Comparison of ENCODE assay signal across 8 cellular contexts in the genomic region with DNA sequence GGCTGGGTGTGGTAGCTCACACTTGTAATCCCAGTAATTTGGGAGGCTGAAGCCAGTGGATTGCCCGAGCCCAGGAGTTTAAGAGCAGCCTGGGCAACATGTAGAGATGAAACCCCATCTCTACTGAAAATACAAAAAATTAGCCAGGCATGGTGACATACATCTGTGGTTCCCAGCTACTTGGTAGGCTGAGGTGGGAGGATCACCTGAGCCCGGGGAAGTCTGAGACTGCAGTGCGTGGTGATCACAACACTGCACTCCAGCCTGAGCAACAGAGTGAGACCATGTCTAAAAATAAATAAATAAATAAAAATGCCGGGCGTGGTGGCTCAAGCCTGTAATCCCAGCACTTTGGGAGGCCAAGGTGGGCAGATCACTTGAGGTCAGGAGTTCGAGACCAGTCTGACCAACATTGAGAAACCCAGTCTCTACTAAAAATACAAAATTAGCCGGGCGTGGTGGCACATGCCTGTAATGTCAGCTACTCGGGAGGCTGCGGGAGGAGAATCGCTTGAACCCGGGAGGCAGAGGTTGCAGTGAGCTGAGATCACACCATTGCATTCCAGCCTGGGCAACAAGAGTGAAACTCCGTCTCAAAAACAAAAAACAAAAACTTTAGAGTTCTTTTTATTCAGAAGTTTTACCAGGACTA. TPM values are rescaled to one million over a fixed set of nuclear protein-coding genes. Genes with fewer than 3 reads are reported as not detected.
DNase-seq lines count a peak whose midpoint lies in the region; ATAC-seq and TF ChIP-seq lines count a peak whose summit lies in the region.
"Not testable (repeated sequence)": the region's sequence is repeated elsewhere in the genome, so short reads cannot be mapped to it uniquely, and the experiment has no call there.

No MANE protein-coding gene starts in this region.

- not testable (repeated sequence) for H3K9me3 ChIP-seq in BLaER1, SK-N-SH

- H4K20me1 ChIP-seq in BLaER1; SK-N-SH (ENCODE audit: insufficient read depth): not testable (repeated sequence)

- CTCF ChIA-PET in SK-N-SH (lab: Yijun Ruan, JAX): interaction anchor here (0.9 to 2.0 kb wide), 3 partner anchors 9 to 38 kb away, joined by 3 to 9 read pairs (median 7); no protein-coding TSS in a partner anchor

- peaks cover 62% of the 10 kb centered on the region for H3K4me1 ChIP-seq in BLaER1
- not testable (repeated sequence) for H3K4me1 ChIP-seq in SK-N-SH (ENCODE audit: control insufficient read depth in 1 of 2, insufficient read depth in 2 of 2, low read depth in 1 of 2, low read length in 1 of 2)

- not testable (repeated sequence) for H3K36me3 ChIP-seq in BLaER1; SK-N-SH (replicated peaks in 1 of 2; ENCODE audit: control insufficient read depth in 1 of 2, insufficient read depth in 2 of 2, low read length in 1 of 2)

- not testable (repeated sequence) for H3K27me3 ChIP-seq in BLaER1; HL-60 (ENCODE audit: insufficient read depth, poor library complexity, severe bottlenecking); SK-N-SH (ENCODE audit: insufficient read depth)

- 93% methylated on average over 13 of the region's 13 CpGs for WGBS in SK-N-SH (ENCODE audit: low lambda C conversion rate)

- H3K79me2 ChIP-seq in SK-N-SH (ENCODE audit: insufficient read depth): not testable (repeated sequence)

- H2AFZ ChIP-seq in SK-N-SH (ENCODE audit: low read depth): not testable (repeated sequence)

- H3K27ac ChIP-seq in BLaER1 (peak overlapping the region; percentile 65), HL-60 (replicated peaks) (peak overlapping the region; percentile 71), SK-N-SH (ENCODE audit: low read depth in 2 of 2, low read length in 1 of 2) (peak overlapping the region in 1 of 2 experiments; percentile 5; a peak in 1 of 4 replicates)

- H3K4me3 ChIP-seq in BLaER1: peak overlapping the region; percentile 26
- not testable (repeated sequence) for H3K4me3 ChIP-seq in HL-60 (replicated peaks; ENCODE audit: insufficient read depth, low read length); SK-N-SH (ENCODE audit: low read depth in 2 of 2, low read length in 1 of 2)

- H3K9ac ChIP-seq in BLaER1: peak overlapping the region; percentile 48; the same call in 1 of the 2 replicates
- not testable (repeated sequence) for H3K9ac ChIP-seq in SK-N-SH

- POLR2A ChIA-PET in SK-N-SH (lab: Yijun Ruan, JAX): not testable (repeated sequence)

- not testable (repeated sequence) for H3K9me2 ChIP-seq in SK-N-SH

- not testable (repeated sequence) for TF ChIP-seq CTCF in HL-60 (IDR thresholded peaks at IDR 0.05; ENCODE audit: insufficient read depth, low read length); SK-N-SH (IDR thresholded peaks at IDR 0.05)

- ATAC-seq in GM18907 (IDR thresholded peaks at IDR 0.05; ENCODE audit: unreplicated experiment) (peak; percentile 44), GM21447 (IDR thresholded peaks at IDR 0.05; ENCODE audit: unreplicated experiment) (peak; percentile 43), HG02678 (IDR thresholded peaks at IDR 0.05; ENCODE audit: unreplicated experiment) (peak; percentile 42), HG03066 (IDR thresholded peaks at IDR 0.05; ENCODE audit: low read depth, unreplicated experiment) (peak; percentile 32)

- peaks cover 12% of the 10 kb centered on the region for H3F3A ChIP-seq in SK-N-SH (replicated peaks; ENCODE audit: insufficient read depth)

- not testable (repeated sequence) for TF ChIP-seq EP300 in SK-N-SH (IDR thresholded peaks at IDR 0.05; ENCODE audit: borderline replicate concordance in 1 of 2, low read depth in 1 of 2, low read length in 1 of 2)

- TF ChIP-seq RAD21 in SK-N-SH (IDR thresholded peaks at IDR 0.05; ENCODE audit: low read length): not testable (repeated sequence)

- not testable (repeated sequence) for DNase-seq in HL-60 (ENCODE audit: low read depth in 1 of 2, low spot score in 1 of 2); SK-N-SH
- peak; percentile 46 for DNase-seq in left kidney (ENCODE audit: low read depth, low spot score)

- H3K4me2 ChIP-seq in BLaER1: peak overlapping the region; percentile 86
- H3K4me2 ChIP-seq in SK-N-SH: peak overlapping the region; percentile 55; the same call in 1 of the 2 replicates

RNA-seq across cellular contexts. Expression of gene MIIP, which starts 20.6 kb away (rescaled TPM):
- polyA plus RNA-seq in SK-N-SH (2012; rRNA removed): 24.0 and 25.6 TPM in 2 replicates
- polyA plus RNA-seq in SK-N-SH (2012; cell fraction: cytosol; rRNA removed): 6.1 and 11.1 TPM in 2 replicates
- polyA plus RNA-seq in SK-N-SH (2012; cell fraction: nucleus; rRNA removed): 128 and 148 TPM in 2 replicates

RNA-seq across cellular contexts. Expression of gene TNFRSF8, which starts 23.2 kb away (rescaled TPM):
- 0.07 TPM in 1 of 2 replicates, not detected in the other for polyA plus RNA-seq in SK-N-SH (2012; rRNA removed)
- 0.03 TPM in 1 of 2 replicates, not detected in the other for polyA plus RNA-seq in SK-N-SH (2012; cell fraction: cytosol; rRNA removed)
- polyA plus RNA-seq in SK-N-SH (2012; cell fraction: nucleus; rRNA removed): 0.04 and 0.08 TPM in 2 replicates

RNA-seq across cellular contexts. Expression of gene MFN2, which starts 59.7 kb away (rescaled TPM):
- polyA plus RNA-seq in SK-N-SH (2012; rRNA removed): 43.2 and 46.1 TPM in 2 replicates
- 31.0 and 37.2 TPM in 2 replicates for polyA plus RNA-seq in SK-N-SH (2012; cell fraction: cytosol; rRNA removed)
- 56.3 and 62.9 TPM in 2 replicates for polyA plus RNA-seq in SK-N-SH (2012; cell fraction: nucleus; rRNA removed)
